14 cellular contexts compared by ENCODE assay signal in the genomic region with DNA sequence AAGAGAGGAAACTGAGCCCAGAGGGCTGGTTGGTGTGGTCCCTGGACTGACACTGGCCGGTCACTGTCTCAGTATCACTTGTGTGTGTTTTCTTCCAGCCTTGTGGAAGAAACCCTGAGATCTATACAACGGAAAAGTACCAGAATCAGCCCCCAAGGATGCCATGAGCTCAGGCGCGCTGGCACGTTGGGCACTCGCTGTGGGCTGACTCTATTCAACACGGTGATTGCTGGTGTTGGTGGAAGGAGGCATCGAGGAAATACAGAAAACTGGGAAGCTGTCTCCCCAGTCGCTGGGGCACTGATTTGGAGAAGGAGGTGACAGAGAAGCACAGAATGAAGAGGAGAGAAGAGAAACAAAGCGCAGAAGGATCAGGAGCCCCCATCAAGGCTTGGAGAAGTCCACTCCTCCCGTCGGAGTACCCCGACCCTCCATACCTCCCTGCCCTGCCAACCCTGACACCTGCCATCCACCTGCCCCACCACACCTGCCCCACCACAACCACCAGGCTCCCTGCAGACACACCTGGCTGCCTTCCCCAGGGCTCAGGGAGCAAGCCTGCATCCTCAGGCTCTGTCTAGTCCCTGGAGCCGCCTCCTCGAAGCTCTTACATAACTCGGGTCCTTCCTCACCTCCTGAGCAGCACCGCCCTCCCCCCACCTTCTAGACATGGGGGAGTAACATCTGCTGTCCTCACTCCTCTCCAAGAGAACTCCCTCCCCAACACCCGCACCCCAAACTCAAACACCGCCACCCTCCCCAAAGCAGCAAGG.
DNase-seq lines count a peak whose midpoint lies in the region; ATAC-seq and TF ChIP-seq lines count a peak whose summit lies in the region.
"Had no signal": no experiment of that assay in that cellular context is flagged by ENCODE, and none has a peak within 500 bp of the region (broad histone marks: within the 10 kb centered on the region; RNA-seq: fewer than 3 reads in every experiment).

No MANE protein-coding gene starts in this region.

- H3K4me3 Mint-ChIP-seq in mesothelial cell of epicardium: no peak overlapping the region

- no peak overlapping the region for H3K4me3 ChIP-seq in dorsolateral prefrontal cortex

- TF ChIP-seq CTCF in dorsolateral prefrontal cortex (IDR thresholded peaks at IDR 0.05 in 54 of 56, conservative IDR thresholded peaks at IDR 0.05 in 2 of 56; ENCODE audit: low read depth in 1 of 56, partially characterized antibody in 56 of 56) (no peak), mesothelial cell of epicardium (IDR thresholded peaks at IDR 0.05; ENCODE audit: unreplicated experiment) (no peak)

- no peaks in the 10 kb centered on the region for H3K9me3 Mint-ChIP-seq in mesothelial cell of epicardium

- in situ Hi-C loops in G401 (cut with HindIII; ENCODE audit: low sequenced_read_pairs): no loop called here

- H3K27ac Mint-ChIP-seq in mesothelial cell of epicardium: no peak overlapping the region

- peak; percentile 79 for DNase-seq in G401 (ENCODE audit: low spot score)
- DNase-seq in NCI-H2171 treated with DMSO at 0.1 percent for 48 hours (lab: John Stamatoyannopoulos, UW): peak; percentile 78
- DNase-seq in dorsolateral prefrontal cortex: peak in 9 of 10 donors; percentile 42 to 81 (median 72)
- DNase-seq in posterior cingulate gyrus: peak in 8 of 10 donors; percentile 61 to 96 (median 74)
- DNase-seq in mesothelial cell of epicardium (ENCODE audit: low spot score in 2 of 2, unreplicated experiment in 2 of 2): no peak
- DNase-seq in left colon: no peak
- DNase-seq: MV-4-11, NCI-H1694 treated with DMSO at 0.1 percent for 48 hours, NCI-H526 treated with DMSO at 0.1 percent for 48 hours had no signal

- H3K36me3 Mint-ChIP-seq in mesothelial cell of epicardium: no peaks in the 10 kb centered on the region

- H3K27ac ChIP-seq in dorsolateral prefrontal cortex: peak overlapping the region in 56 of 59 donors; percentile 29 to 94 (median 80)
- H3K27ac ChIP-seq: KMS-11 had no signal

- peaks cover 3% of the 10 kb centered on the region for H3K4me1 Mint-ChIP-seq in mesothelial cell of epicardium

- ATAC-seq in HG02759 (IDR thresholded peaks at IDR 0.05; ENCODE audit: unreplicated experiment): no peak
- ATAC-seq in left colon: no peak
- ATAC-seq in GM18517 (IDR thresholded peaks at IDR 0.05; ENCODE audit: unreplicated experiment): no peak
- ATAC-seq: Panc1, Right ventricle myocardium inferior had no signal

- H3K27me3 ChIP-seq in dorsolateral prefrontal cortex: peaks cover 0 to 8% (median 0%) of the 10 kb centered on the region in 45 donors

- H3K27me3 Mint-ChIP-seq in mesothelial cell of epicardium (ENCODE audit: low read depth): peaks cover 70% of the 10 kb centered on the region

- intact Hi-C loops in dorsolateral prefrontal cortex (cut with DNase I): loop anchor here in 1 of 2 donors (2.0 kb wide), 1 partner anchor 14 kb away; no protein-coding TSS in a partner anchor
- intact Hi-C loops in posterior cingulate gyrus (cut with DNase I): no loop called here
- intact Hi-C loops in left colon (cut with DNase I, micrococcal nuclease): no loop called here

Comparison
In these comparisons a context has a peak if more than half of its experiments do, and no peak if none do; other contexts are left out.
1. DNase-seq: peak in G401 (single experiment), NCI-H2171 treated with DMSO at 0.1 percent for 48 hours (single experiment), dorsolateral prefrontal cortex (9 of 10) and posterior cingulate gyrus (8 of 10); none in mesothelial cell of epicardium (0 of 2) and left colon (0 of 2).